9 cellular contexts compared by ENCODE assay signal in the genomic region with DNA sequence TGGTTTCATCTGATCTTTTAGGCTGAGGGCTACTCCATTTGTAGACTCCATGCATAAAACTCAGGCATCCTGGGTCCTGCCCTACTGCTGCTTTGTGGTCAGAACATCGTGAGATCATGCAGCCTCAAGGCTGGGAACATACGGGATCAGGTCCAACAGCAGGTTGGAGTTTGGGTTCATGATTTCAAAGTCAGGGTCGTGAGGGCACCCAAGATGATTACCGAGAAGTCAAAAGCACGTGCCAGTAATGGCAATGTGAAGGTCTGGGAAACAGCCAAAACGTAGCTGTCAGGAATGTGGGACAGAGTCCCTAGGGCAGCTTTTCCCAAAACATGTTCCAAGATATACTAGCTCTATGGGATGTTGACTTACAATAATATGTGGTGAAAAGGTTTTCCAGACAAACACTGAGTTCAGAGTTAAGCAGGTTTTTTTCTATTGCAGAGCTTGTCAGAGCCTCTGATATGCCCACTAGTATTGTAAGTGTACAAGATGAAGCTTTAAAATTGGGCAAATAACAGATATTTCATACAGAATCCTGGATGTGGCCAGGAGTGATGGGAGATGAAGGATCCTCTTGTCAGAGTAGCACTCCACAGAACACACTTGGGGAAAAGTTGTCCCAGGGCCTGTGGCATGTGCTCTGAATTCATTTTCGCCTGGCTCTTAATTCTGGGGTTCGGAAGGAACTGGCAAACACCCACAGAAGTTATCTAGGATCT.
DNase-seq lines count a peak whose midpoint lies in the region; ATAC-seq and TF ChIP-seq lines count a peak whose summit lies in the region.
"Had no signal": no experiment of that assay in that cellular context is flagged by ENCODE, and none has a peak within 500 bp of the region (broad histone marks: within the 10 kb centered on the region; RNA-seq: fewer than 3 reads in every experiment).

No MANE protein-coding gene starts in this region.

- H3K4me1 ChIP-seq in mucosa of rectum (ENCODE audit: control insufficient read depth in 2 of 2, insufficient read depth in 2 of 2, low read length in 2 of 2) (peaks cover 6% of the 10 kb centered on the region in 2 donors), transverse colon (peaks cover 0 to 32% (median 3%) of the 10 kb centered on the region in 4 donors)

- no peak for TF ChIP-seq POLR2A in transverse colon (IDR thresholded peaks at IDR 0.05)

- no peaks in the 10 kb centered on the region for H3K9me3 Mint-ChIP-seq in endothelial cell (ENCODE audit: unreplicated experiment)
- H3K9me3 Mint-ChIP-seq: IgD-negative memory B cell had no signal

- H3K27ac ChIP-seq in mucosa of rectum (ENCODE audit: low read depth in 2 of 2, low read length in 2 of 2) = peak overlapping the region; percentile 5 to 26
- peak overlapping the region; percentile 42 to 67 (median 48) for H3K27ac ChIP-seq in transverse colon

- DNase-seq in MG63 (peak; percentile 87), endothelial cell (ENCODE audit: low spot score) (no peak), transverse colon (no peak), NCI-H2107 treated with DMSO at 0.1 percent for 48 hours (lab: John Stamatoyannopoulos, UW; ENCODE audit: unreplicated experiment) (no peak), NCI-H1436 treated with DMSO at 0.1 percent for 48 hours (lab: John Stamatoyannopoulos, UW) (no peak)

- in situ Hi-C loops in transverse colon (cut with MboI; ENCODE audit: low pct_ligation_motif_present in 1 of 4, low pct_unique_long_range_greater_than_20kb in 1 of 4, low sequenced_read_pairs in 3 of 4) = no loop called here

- H3K4me3 ChIP-seq in MG63 (no peak overlapping the region), mucosa of rectum (ENCODE audit: low read length in 2 of 2) (no peak overlapping the region), transverse colon (no peak overlapping the region)

- H3K36me3 Mint-ChIP-seq in endothelial cell (ENCODE audit: low read depth, unreplicated experiment) = no peaks in the 10 kb centered on the region
- H3K36me3 Mint-ChIP-seq: IgD-negative memory B cell had no signal

- H3K27me3 ChIP-seq in MG63 (no peaks in the 10 kb centered on the region), mucosa of rectum (ENCODE audit: control insufficient read depth in 2 of 2, insufficient read depth in 2 of 2, low read length in 2 of 2) (no peaks in the 10 kb centered on the region), transverse colon (no peaks in the 10 kb centered on the region)

- H3K4me1 Mint-ChIP-seq in endothelial cell (ENCODE audit: unreplicated experiment) = peaks cover 23% of the 10 kb centered on the region

- H3K9me3 ChIP-seq in MG63 = no peaks in the 10 kb centered on the region
- no peaks in the 10 kb centered on the region for H3K9me3 ChIP-seq in mucosa of rectum (ENCODE audit: control insufficient read depth in 2 of 2, low read length in 2 of 2)
- H3K9me3 ChIP-seq in transverse colon = no peaks in the 10 kb centered on the region

- no peaks in the 10 kb centered on the region for H3K36me3 ChIP-seq in MG63
- no peaks in the 10 kb centered on the region for H3K36me3 ChIP-seq in mucosa of rectum (ENCODE audit: control insufficient read depth in 2 of 2, insufficient read depth in 2 of 2, low read length in 2 of 2)
- no peaks in the 10 kb centered on the region for H3K36me3 ChIP-seq in transverse colon

- H3K9ac ChIP-seq in mucosa of rectum (ENCODE audit: low read depth in 1 of 2, low read length in 2 of 2) = no peak overlapping the region

- no peak for TF ChIP-seq EP300 in transverse colon (IDR thresholded peaks at IDR 0.05; ENCODE audit: low read depth)

- peaks cover 1% of the 10 kb centered on the region for H3K27me3 Mint-ChIP-seq in endothelial cell (ENCODE audit: unreplicated experiment)
- H3K27me3 Mint-ChIP-seq: IgD-negative memory B cell had no signal

- 76 to 81% methylated on average over 6 to 8 of the region's 8 CpGs for WGBS in transverse colon (ENCODE audit: low coverage in 1 of 2), 2 donors

- intact Hi-C loops in transverse colon (cut with DNase I; ENCODE audit: low total_unique reads) = no loop called here

- H3K27ac Mint-ChIP-seq in endothelial cell (ENCODE audit: unreplicated experiment) = peak overlapping the region; percentile 33

- TF ChIP-seq CTCF in endothelial cell (IDR thresholded peaks at IDR 0.05; ENCODE audit: unreplicated experiment) (no peak), transverse colon (IDR thresholded peaks at IDR 0.05) (no peak)

- no peak overlapping the region for H3K4me3 Mint-ChIP-seq in endothelial cell (ENCODE audit: unreplicated experiment)

- ATAC-seq in HG03175 (IDR thresholded peaks at IDR 0.05; ENCODE audit: unreplicated experiment) (no peak), HG03378 (IDR thresholded peaks at IDR 0.05; ENCODE audit: unreplicated experiment) (no peak)
